ENCODE assay signal across 20 cellular contexts in the genomic region with DNA sequence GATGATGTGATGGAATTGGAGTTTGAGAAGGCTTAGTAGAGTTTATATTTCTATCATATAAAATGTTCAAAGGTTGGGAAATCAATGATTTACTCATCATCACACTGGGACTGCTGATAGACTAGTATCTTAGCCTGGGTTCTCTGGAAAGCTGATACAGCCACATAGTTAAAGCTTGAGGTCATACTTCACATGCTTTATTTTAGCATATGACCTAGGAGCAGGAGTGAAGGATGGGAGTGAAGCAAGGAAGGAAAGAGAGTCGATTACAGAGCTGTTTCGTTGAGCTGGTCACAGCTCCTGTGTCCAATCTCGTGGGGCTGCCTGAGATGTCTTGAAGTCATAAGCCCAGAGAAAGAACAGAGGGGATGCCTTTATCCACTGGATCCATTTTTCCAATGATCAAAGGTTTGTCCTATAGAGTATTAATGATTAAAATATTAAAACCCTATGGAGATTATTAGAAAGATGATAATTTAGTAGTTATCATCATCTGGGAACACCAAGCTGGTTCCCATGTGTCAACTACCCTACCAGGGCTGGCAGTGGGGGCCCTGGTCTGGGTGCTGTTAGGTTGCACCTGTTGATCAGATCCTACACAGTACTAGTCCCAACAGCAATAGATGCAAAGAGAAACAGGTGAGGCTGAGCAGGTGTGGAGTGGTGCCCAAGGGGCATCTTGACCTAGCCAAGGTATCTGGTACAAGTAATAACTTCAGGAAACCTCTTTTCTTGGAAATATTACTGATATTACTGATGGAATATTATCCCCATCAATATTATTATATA.
DNase-seq lines count a peak whose midpoint lies in the region; ATAC-seq and TF ChIP-seq lines count a peak whose summit lies in the region.
"Had no signal": no experiment of that assay in that cellular context is flagged by ENCODE, and none has a peak within 500 bp of the region (broad histone marks: within the 10 kb centered on the region; RNA-seq: fewer than 3 reads in every experiment).

No MANE protein-coding gene starts in this region.

- no peak for TF ChIP-seq POLR2A in IMR-90 (IDR thresholded peaks at IDR 0.05; ENCODE audit: low read depth, low read length)

- H3K27me3 ChIP-seq in IMR-90 (ENCODE audit: control insufficient read depth, insufficient read depth, low read length) (no peaks in the 10 kb centered on the region; the same call in 1 of the 2 replicates), tibial artery (no peaks in the 10 kb centered on the region)
- H3K27me3 ChIP-seq: gastrocnemius medialis, left lung, neural progenitor cell had no signal

- H3K36me3 ChIP-seq in IMR-90 (ENCODE audit: control insufficient read depth, insufficient read depth, low read length) (no peaks in the 10 kb centered on the region), tibial artery (no peaks in the 10 kb centered on the region)
- H3K36me3 ChIP-seq: gastrocnemius medialis, left lung, neural progenitor cell, prostate gland had no signal

- ATAC-seq in IMR-90 (ENCODE audit: low read depth) (peak; percentile 91), HG03571 (IDR thresholded peaks at IDR 0.05; ENCODE audit: unreplicated experiment) (no peak)
- ATAC-seq: gastrocnemius medialis, left lung had no signal

- H3K18ac ChIP-seq in IMR-90 (ENCODE audit: low read depth, low read length): no peak overlapping the region

- no peaks in the 10 kb centered on the region for H4K20me1 ChIP-seq in IMR-90 (ENCODE audit: insufficient read depth, low read length)

- no peak overlapping the region for H2BK5ac ChIP-seq in IMR-90 (ENCODE audit: low read depth, low read length, poor library complexity, severe bottlenecking)

- H3K9me1 ChIP-seq in IMR-90 (ENCODE audit: insufficient read depth, low read length): no peaks in the 10 kb centered on the region

- H3K27ac ChIP-seq in IMR-90 (ENCODE audit: insufficient read depth, low read length) (no peak overlapping the region), tibial artery (no peak overlapping the region)
- H3K27ac ChIP-seq: gastrocnemius medialis, left lung, neural progenitor cell, prostate gland had no signal

- H3K4me2 ChIP-seq in IMR-90 (ENCODE audit: low read depth, low read length): no peak overlapping the region
- H3K4me2 ChIP-seq: neural progenitor cell had no signal

- H2AK9ac ChIP-seq in IMR-90 (replicated peaks; ENCODE audit: low read depth, low read length, poor library complexity): no peak overlapping the region

- no peak overlapping the region for H3K4ac ChIP-seq in IMR-90 (ENCODE audit: low read depth, low read length)

- H3K4me1 ChIP-seq in IMR-90 (ENCODE audit: control insufficient read depth, insufficient read depth, low read length): peaks cover 5% of the 10 kb centered on the region; the same call in 1 of the 2 replicates
- H3K4me1 ChIP-seq in tibial artery: peaks cover 0 to 3% (median 0%) of the 10 kb centered on the region in 4 donors
- H3K4me1 ChIP-seq: gastrocnemius medialis, left lung, neural progenitor cell, prostate gland had no signal

- H4K5ac ChIP-seq in IMR-90 (ENCODE audit: low read depth, low read length): no peak overlapping the region

- no peak overlapping the region for H3K9ac ChIP-seq in IMR-90 (ENCODE audit: low read depth, low read length)
- H3K9ac ChIP-seq: neural progenitor cell had no signal

- no peak overlapping the region for H3K56ac ChIP-seq in IMR-90 (ENCODE audit: extremely low read depth, insufficient read depth, low read length)

- no peaks in the 10 kb centered on the region for H3K9me3 ChIP-seq in IMR-90 (ENCODE audit: control insufficient read depth, insufficient read depth, low read length)
- H3K9me3 ChIP-seq in tibial artery: peaks cover 0 to 4% (median 0%) of the 10 kb centered on the region in 3 donors
- H3K9me3 ChIP-seq: gastrocnemius medialis, prostate gland had no signal

- no peaks in the 10 kb centered on the region for H3K79me1 ChIP-seq in IMR-90 (ENCODE audit: low read depth in 1 of 2, low read length in 2 of 2)

- in situ Hi-C loops in Caki2 (cut with HindIII; ENCODE audit: low pct_unique_long_range_greater_than_20kb, low sequenced_read_pairs): no loop called here
- in situ Hi-C loops in IMR-90 (cut with MboI; ENCODE audit: low sequenced_read_pairs): no loop called here

- no peak overlapping the region for H4K8ac ChIP-seq in IMR-90 (ENCODE audit: low read depth in 2 of 2, low read length in 2 of 2)

- 0 out of 2 replicates have a peak overlapping the region, but pooled peaks have one; percentile 24 for H2BK20ac ChIP-seq in IMR-90 (ENCODE audit: low read depth, low read length)

- DNase-seq in Caki2 (ENCODE audit: low read depth) (peak; percentile 57), IMR-90 (peak; percentile 67), fibroblast of mammary gland (ENCODE audit: low read depth) (peak; percentile 8), myocyte (ENCODE audit: low read depth) (peak; percentile 30), SKM-1 (lab: John Stamatoyannopoulos, UW; ENCODE audit: unreplicated experiment) (no peak), tibial artery (no peak)
- DNase-seq: activated CD4-positive, alpha-beta T cell treated with anti-CD3 and anti-CD28 coated beads for 1 hour; gastrocnemius medialis; H7; left lung; MM.1S; NCI-H187; NCI-H510A; NK-92 treated with Interleukin-12 subunit alpha and Interleukin-12 subunit beta, amount 100 ng/mL, for 24 hours; RPMI8226; small intestine; stimulated activated CD8-positive, alpha-beta memory T cell treated with anti-CD3 and anti-CD28 coated beads, Interleukin-4, amount 100 ng/mL, for 48 hours had no signal

- H3K14ac ChIP-seq in IMR-90 (replicated peaks; ENCODE audit: low read depth, low read length): no peak overlapping the region

- no peak overlapping the region for H2BK120ac ChIP-seq in IMR-90 (ENCODE audit: low read depth, low read length)

- no peak overlapping the region for H3K23ac ChIP-seq in IMR-90 (ENCODE audit: low read depth, low read length)

- H2AK5ac ChIP-seq in IMR-90 (ENCODE audit: low read depth, low read length): no peak overlapping the region

- WGBS in IMR-90 (ENCODE audit: extremely low coverage in 2 of 2, insufficient read length in 1 of 2), 2 experiments: no CpG with 5 or more reads among the region's 3 CpGs

- dilution Hi-C loops in IMR-90 (cut with HindIII; ENCODE audit: low sequenced_read_pairs, unreplicated experiment): no loop called here

- TF ChIP-seq RAD21 in IMR-90 (IDR thresholded peaks at IDR 0.05; ENCODE audit: low read length): no peak

- CTCF ChIA-PET in IMR-90 (lab: Yijun Ruan, JAX): no interaction called here

- BruUV-seq in IMR-90 (replicated peaks; lab: Mats Ljungman, UMichigan): no TSS peak

- TF ChIP-seq CTCF in IMR-90 (conservative IDR thresholded peaks at IDR 0.05; ENCODE audit: low read depth, low read length): no peak
- no peak for TF ChIP-seq CTCF in fibroblast of mammary gland (conservative IDR thresholded peaks at IDR 0.05; ENCODE audit: control insufficient read depth, insufficient read depth, low read depth, low read length)
- TF ChIP-seq CTCF in tibial artery (IDR thresholded peaks at IDR 0.05): no peak

- intact Hi-C loops in IMR-90 (cut with micrococcal nuclease) (no loop called here), tibial artery (cut with DNase I; ENCODE audit: low total_unique reads) (no loop called here)

- H4K91ac ChIP-seq in IMR-90 (ENCODE audit: insufficient read depth, low read depth, low read length): no peak overlapping the region

- POLR2A ChIA-PET in IMR-90 (lab: Charles Lee; ENCODE audit: unreplicated experiment): no interaction called here

- H2BK15ac ChIP-seq in IMR-90 (ENCODE audit: low read depth, low read length): no peak overlapping the region

- H2AFZ ChIP-seq in IMR-90 (replicated peaks; ENCODE audit: low read length, poor library complexity): peak overlapping the region; percentile 39
- H2AFZ ChIP-seq: neural progenitor cell had no signal

- no peak overlapping the region for H3K4me3 ChIP-seq in IMR-90 (ENCODE audit: insufficient read depth, low read depth, low read length)
- H3K4me3 ChIP-seq in fibroblast of mammary gland (ENCODE audit: control insufficient read depth, low read depth, low read length): no peak overlapping the region
- H3K4me3 ChIP-seq in tibial artery: no peak overlapping the region
- H3K4me3 ChIP-seq: gastrocnemius medialis, left lung, neural progenitor cell, prostate gland had no signal

TF ChIP-seq in IMR-90, 13 proteins besides CTCF, POLR2A, EP300 and RAD21:
- TF ChIP-seq SMC3 (IDR thresholded peaks at IDR 0.05; ENCODE audit: low read depth, low read length) (no peak), CHD1 (IDR thresholded peaks at IDR 0.05; ENCODE audit: low read depth, low read length) (no peak), MXI1 (IDR thresholded peaks at IDR 0.05; ENCODE audit: borderline replicate concordance, low read depth, low read length) (no peak), RFX5 (IDR thresholded peaks at IDR 0.05; ENCODE audit: low read depth, low read length) (no peak), FOS (IDR thresholded peaks at IDR 0.05; ENCODE audit: low read depth, low read length) (no peak), MAZ (IDR thresholded peaks at IDR 0.05; ENCODE audit: borderline replicate concordance, low read depth, low read length) (no peak), BHLHE40 (IDR thresholded peaks at IDR 0.05; ENCODE audit: low read depth, low read length) (no peak), MAFK (IDR thresholded peaks at IDR 0.05; ENCODE audit: low read depth, low read length) (no peak), NFE2L2 (IDR thresholded peaks at IDR 0.05; ENCODE audit: low read depth, low read length) (no peak), RCOR1 (IDR thresholded peaks at IDR 0.05; ENCODE audit: insufficient replicate concordance, low read length) (no peak), CEBPB (IDR thresholded peaks at IDR 0.05; ENCODE audit: low read depth, low read length) (no peak)
- TF ChIP-seq, protein P1, sequence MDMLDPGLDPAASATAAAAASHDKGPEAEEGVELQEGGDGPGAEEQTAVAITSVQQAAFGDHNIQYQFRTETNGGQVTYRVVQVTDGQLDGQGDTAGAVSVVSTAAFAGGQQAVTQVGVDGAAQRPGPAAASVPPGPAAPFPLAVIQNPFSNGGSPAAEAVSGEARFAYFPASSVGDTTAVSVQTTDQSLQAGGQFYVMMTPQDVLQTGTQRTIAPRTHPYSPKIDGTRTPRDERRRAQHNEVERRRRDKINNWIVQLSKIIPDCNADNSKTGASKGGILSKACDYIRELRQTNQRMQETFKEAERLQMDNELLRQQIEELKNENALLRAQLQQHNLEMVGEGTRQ (IDR thresholded peaks at IDR 0.05; ENCODE audit: low read depth, low read length): no peak
- TF ChIP-seq, protein P2, sequence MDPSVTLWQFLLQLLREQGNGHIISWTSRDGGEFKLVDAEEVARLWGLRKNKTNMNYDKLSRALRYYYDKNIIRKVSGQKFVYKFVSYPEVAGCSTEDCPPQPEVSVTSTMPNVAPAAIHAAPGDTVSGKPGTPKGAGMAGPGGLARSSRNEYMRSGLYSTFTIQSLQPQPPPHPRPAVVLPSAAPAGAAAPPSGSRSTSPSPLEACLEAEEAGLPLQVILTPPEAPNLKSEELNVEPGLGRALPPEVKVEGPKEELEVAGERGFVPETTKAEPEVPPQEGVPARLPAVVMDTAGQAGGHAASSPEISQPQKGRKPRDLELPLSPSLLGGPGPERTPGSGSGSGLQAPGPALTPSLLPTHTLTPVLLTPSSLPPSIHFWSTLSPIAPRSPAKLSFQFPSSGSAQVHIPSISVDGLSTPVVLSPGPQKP (IDR thresholded peaks at IDR 0.05; ENCODE audit: borderline replicate concordance, low read depth, low read length): no peak

Comparison
In these comparisons a context has a peak if more than half of its experiments do, and no peak if none do; other contexts are left out.
1. DNase-seq: peak in Caki2 (single experiment), IMR-90 (single experiment), fibroblast of mammary gland (single experiment) and myocyte (single experiment); none in SKM-1 (single experiment) and tibial artery (0 of 2).